In genomic region chr4:100933628-100934027, GRCh38 we compare ENCODE assay signal across 14 cellular contexts.
DNase-seq lines count a peak whose midpoint lies in the region; ATAC-seq and TF ChIP-seq lines count a peak whose summit lies in the region.
"Had no signal": no experiment of that assay in that cellular context is flagged by ENCODE, and none has a peak within 500 bp of the region (broad histone marks: within the 10 kb centered on the region; RNA-seq: fewer than 3 reads in every experiment).

No MANE protein-coding gene starts in this region.

- H2BK120ac ChIP-seq in mesendoderm (ENCODE audit: low read depth, low read length), result no peak overlapping the region

- H3K9me3 ChIP-seq in BLaER1 treated with 17β-estradiol and CSF1 and Interleukin-3, amounts not matched to agents 10 nM and 100 nM (replicated peaks in 1 of 11), result no peaks in the 10 kb centered on the region
- H3K9me3 ChIP-seq in HCT116 (ENCODE audit: control insufficient read depth in 1 of 2, insufficient read depth in 1 of 2, low read depth in 1 of 2, low read length in 2 of 2) (no peaks in the 10 kb centered on the region), right atrium auricular region (no peaks in the 10 kb centered on the region), prostate gland (no peaks in the 10 kb centered on the region)
- H3K9me3 ChIP-seq: adrenal gland had no signal

- H3K18ac ChIP-seq in mesendoderm (ENCODE audit: low read length), result no peak overlapping the region

- no peak for TF ChIP-seq RAD21 in HCT116 (IDR thresholded peaks at IDR 0.05; ENCODE audit: low read depth)

- TF ChIP-seq CTCF in HCT116 (IDR thresholded peaks at IDR 0.05 in 2 of 3, conservative IDR thresholded peaks at IDR 0.05 in 1 of 3; ENCODE audit: borderline replicate concordance in 1 of 3, insufficient read depth in 1 of 3, low read depth in 2 of 3, low read length in 2 of 3) (no peak), right atrium auricular region (IDR thresholded peaks at IDR 0.05) (no peak), prostate gland (IDR thresholded peaks at IDR 0.05) (no peak)

- TF ChIP-seq POLR2A in HCT116 (IDR thresholded peaks at IDR 0.05; ENCODE audit: borderline replicate concordance, extremely low read depth, insufficient read depth, insufficient read length) (no peak), prostate gland (IDR thresholded peaks at IDR 0.05) (no peak)

- POLR2A ChIA-PET in HCT116 (lab: Charles Lee), result no interaction called here

- ATAC-seq in HCT116, result no peak
- no peak for ATAC-seq in activated naive CD4-positive, alpha-beta T cell treated with anti-CD3 and anti-CD28 coated beads, Interleukin-2, amount 50 U/mL, for 72 hours

- no peak overlapping the region for H3K4ac ChIP-seq in mesendoderm (ENCODE audit: low read depth, low read length)

- H3K79me2 ChIP-seq in HCT116 (ENCODE audit: insufficient read depth, low read length), result no peaks in the 10 kb centered on the region
- no peaks in the 10 kb centered on the region for H3K79me2 ChIP-seq in mesendoderm (ENCODE audit: control insufficient read depth, insufficient read depth, low read length)

- H3K9me2 ChIP-seq in HCT116 (ENCODE audit: insufficient read depth), result no peaks in the 10 kb centered on the region

- H3K36me3 ChIP-seq in BLaER1 treated with 17β-estradiol and CSF1 and Interleukin-3, amounts not matched to agents 10 nM and 100 nM, result no peaks in the 10 kb centered on the region
- no peaks in the 10 kb centered on the region for H3K36me3 ChIP-seq in HCT116 (ENCODE audit: control insufficient read depth in 1 of 2, insufficient read depth in 2 of 2, low read length in 2 of 2)
- H3K36me3 ChIP-seq in mesendoderm (ENCODE audit: control insufficient read depth, insufficient read depth, low read length), result no peaks in the 10 kb centered on the region
- no peaks in the 10 kb centered on the region for H3K36me3 ChIP-seq in right atrium auricular region
- H3K36me3 ChIP-seq in prostate gland, result no peaks in the 10 kb centered on the region
- H3K36me3 ChIP-seq: adrenal gland had no signal

- no CpG with 5 or more reads among the region's 4 CpGs for WGBS in mesendoderm (ENCODE audit: extremely low coverage, insufficient coverage, low lambda C conversion rate)
- 85% methylated on average over 4 of the region's 4 CpGs for WGBS in prostate gland

- intact Hi-C loops in HCT116 (cut with micrococcal nuclease) (loop anchor here (10.0 kb wide), 1 partner anchor 221 kb away; no protein-coding TSS in a partner anchor), prostate gland (cut with DNase I) (no loop called here)

- H3K23ac ChIP-seq in mesendoderm (ENCODE audit: low read length), result no peak overlapping the region

- H3K4me3 ChIP-seq in BLaER1 treated with 17β-estradiol and CSF1 and Interleukin-3, amounts not matched to agents 10 nM and 100 nM, result no peak overlapping the region
- H3K4me3 ChIP-seq in HCT116 (replicated peaks in 1 of 2; ENCODE audit: low read depth in 1 of 2, low read length in 2 of 2), result no peak overlapping the region
- no peak overlapping the region for H3K4me3 ChIP-seq in mesendoderm (ENCODE audit: low read length)
- no peak overlapping the region for H3K4me3 ChIP-seq in right atrium auricular region
- H3K4me3 ChIP-seq in prostate gland, result no peak overlapping the region

- H4K8ac ChIP-seq in mesendoderm (ENCODE audit: low read depth, low read length), result no peak overlapping the region

- no peaks in the 10 kb centered on the region for H3K27me3 ChIP-seq in BLaER1 treated with 17β-estradiol and CSF1 and Interleukin-3, amounts not matched to agents 10 nM and 100 nM
- H3K27me3 ChIP-seq in HCT116 (ENCODE audit: insufficient read depth, low read length), result no peaks in the 10 kb centered on the region
- H3K27me3 ChIP-seq in mesendoderm (ENCODE audit: insufficient read depth, low read length, poor library complexity), result no peaks in the 10 kb centered on the region
- no peaks in the 10 kb centered on the region for H3K27me3 ChIP-seq in right atrium auricular region
- H3K27me3 ChIP-seq in prostate gland (replicated peaks; ENCODE audit: insufficient read depth), result no peaks in the 10 kb centered on the region
- H3K27me3 ChIP-seq: adrenal gland had no signal

- peak overlapping the region in 1 of 11 experiments; percentile 9; a peak in 1 of 22 replicates for H3K27ac ChIP-seq in BLaER1 treated with 17β-estradiol and CSF1 and Interleukin-3, amounts not matched to agents 10 nM and 100 nM
- H3K27ac ChIP-seq in HCT116 (ENCODE audit: low read depth, low read length), result no peak overlapping the region
- no peak overlapping the region for H3K27ac ChIP-seq in mesendoderm (ENCODE audit: low read depth, low read length)
- no peak overlapping the region for H3K27ac ChIP-seq in right atrium auricular region
- no peak overlapping the region for H3K27ac ChIP-seq in prostate gland
- H3K27ac ChIP-seq: adrenal gland, VCaP had no signal

- H2BK5ac ChIP-seq in mesendoderm (ENCODE audit: low read length), result no peak overlapping the region

- no TSS peak for BruUV-seq in HCT116 (replicated peaks; lab: Mats Ljungman, UMichigan)

- CTCF ChIA-PET in HCT116 (lab: Charles Lee), result no interaction called here

- H3K79me1 ChIP-seq in mesendoderm (ENCODE audit: low read length), result no peaks in the 10 kb centered on the region

- H3K9ac ChIP-seq in BLaER1 treated with 17β-estradiol and CSF1 and Interleukin-3, amounts not matched to agents 10 nM and 100 nM, result no peak overlapping the region
- H3K9ac ChIP-seq in HCT116 (ENCODE audit: low read length) (no peak overlapping the region), mesendoderm (ENCODE audit: low read length) (no peak overlapping the region)

- no peaks in the 10 kb centered on the region for H3K9me3 Mint-ChIP-seq in activated naive CD4-positive, alpha-beta T cell treated with anti-CD3 and anti-CD28 coated beads, Interleukin-2, amount 50 U/mL, for 72 hours

- H2AFZ ChIP-seq in HCT116 (ENCODE audit: low read depth, low read length, poor library complexity, severe bottlenecking), result peak overlapping the region; percentile 4

- no peak overlapping the region for H3K27ac Mint-ChIP-seq in activated naive CD4-positive, alpha-beta T cell treated with anti-CD3 and anti-CD28 coated beads, Interleukin-2, amount 50 U/mL, for 72 hours

- H2AK5ac ChIP-seq in mesendoderm (ENCODE audit: low read length), result no peak overlapping the region

- peak overlapping the region in 7 of 11 experiments; percentile 0 to 54 (median 28); a peak in 8 of 22 replicates for H3K4me2 ChIP-seq in BLaER1 treated with 17β-estradiol and CSF1 and Interleukin-3, amounts not matched to agents 10 nM and 100 nM
- no peak overlapping the region for H3K4me2 ChIP-seq in HCT116 (ENCODE audit: low read length)
- H3K4me2 ChIP-seq in mesendoderm (ENCODE audit: low read length), result no peak overlapping the region

- H4K5ac ChIP-seq in mesendoderm (ENCODE audit: low read length), result no peak overlapping the region

- H2BK15ac ChIP-seq in mesendoderm (replicated peaks; ENCODE audit: low read depth), result no peak overlapping the region

- DNase-seq in HCT116 (ENCODE audit: low read depth, low spot score) (no peak), brain pericyte (ENCODE audit: low read depth, low spot score) (peak; percentile 8), mesendoderm (peak; percentile 8), DMS153 treated with DMSO at 0.1 percent for 48 hours (lab: John Stamatoyannopoulos, UW; ENCODE audit: unreplicated experiment) (no peak), right atrium auricular region (ENCODE audit: low spot score) (no peak), prostate gland (ENCODE audit: low spot score) (no peak)
- DNase-seq in activated naive CD4-positive, alpha-beta T cell treated with anti-CD3 and anti-CD28 coated beads, Interleukin-2, amount 50 U/mL, for 72 hours (ENCODE audit: low spot score in 2 of 2), result no peak
- DNase-seq: adrenal gland, head of caudate nucleus, kidney glomerular epithelial cell, right cardiac atrium, SHP77 had no signal

- RAD21 ChIA-PET in HCT116 (lab: Charles Lee; ENCODE audit: low non-redundant PET in 1 of 2, low total read pairs in 2 of 2, uncharacterized antibody in 2 of 2, unreplicated experiment in 2 of 2), result no interaction called here

- H3K36me3 Mint-ChIP-seq in activated naive CD4-positive, alpha-beta T cell treated with anti-CD3 and anti-CD28 coated beads, Interleukin-2, amount 50 U/mL, for 72 hours, result no peaks in the 10 kb centered on the region

- no peak overlapping the region for H3K56ac ChIP-seq in mesendoderm (ENCODE audit: low read length)

- H4K20me1 ChIP-seq in BLaER1 treated with 17β-estradiol and CSF1 and Interleukin-3, amounts not matched to agents 10 nM and 100 nM, result no peaks in the 10 kb centered on the region
- H4K20me1 ChIP-seq in HCT116 (ENCODE audit: insufficient read depth), result no peaks in the 10 kb centered on the region

- peaks cover under 1 to 17% (median 10%) of the 10 kb centered on the region in 10 experiments; a peak in 13 of 20 replicates for H3K4me1 ChIP-seq in BLaER1 treated with 17β-estradiol and CSF1 and Interleukin-3, amounts not matched to agents 10 nM and 100 nM
- H3K4me1 ChIP-seq in HCT116 (ENCODE audit: control insufficient read depth in 1 of 2, insufficient read depth in 2 of 2, low read length in 2 of 2), result peaks cover 2 to 18% of the 10 kb centered on the region in 2 experiments; a peak in 3 of 4 replicates
- no peaks in the 10 kb centered on the region for H3K4me1 ChIP-seq in mesendoderm (ENCODE audit: control insufficient read depth, low read depth, low read length)
- no peaks in the 10 kb centered on the region for H3K4me1 ChIP-seq in right atrium auricular region
- H3K4me1 ChIP-seq in prostate gland (replicated peaks), result no peaks in the 10 kb centered on the region
- H3K4me1 ChIP-seq: adrenal gland had no signal

TF ChIP-seq in HCT116, 20 proteins besides CTCF, POLR2A, EP300 and RAD21:
- TF ChIP-seq EGR1 (IDR thresholded peaks at IDR 0.05; ENCODE audit: low read depth) (no peak), JUND (IDR thresholded peaks at IDR 0.05) (no peak), TCF7L2 (IDR thresholded peaks at IDR 0.05; ENCODE audit: borderline replicate concordance, extremely low read depth, insufficient read depth, insufficient read length) (no peak), ZNF274 (IDR thresholded peaks at IDR 0.05; ENCODE audit: low read depth, low read length) (no peak), YY1 (IDR thresholded peaks at IDR 0.05; ENCODE audit: extremely low read depth, insufficient replicate concordance, low read depth, low read length) (no peak), ZFX (IDR thresholded peaks at IDR 0.05) (no peak), EZH2 (IDR thresholded peaks at IDR 0.05) (no peak), EZH2phosphoT487 (IDR thresholded peaks at IDR 0.05; ENCODE audit: borderline replicate concordance) (no peak), CBX3 (IDR thresholded peaks at IDR 0.05; ENCODE audit: low read depth) (no peak), SRF (IDR thresholded peaks at IDR 0.05; ENCODE audit: low read depth) (no peak), SIN3A (IDR thresholded peaks at IDR 0.05; ENCODE audit: low read depth) (no peak), ELF1 (IDR thresholded peaks at IDR 0.05; ENCODE audit: borderline replicate concordance, low read depth) (no peak)
- TF ChIP-seq, protein P1, sequence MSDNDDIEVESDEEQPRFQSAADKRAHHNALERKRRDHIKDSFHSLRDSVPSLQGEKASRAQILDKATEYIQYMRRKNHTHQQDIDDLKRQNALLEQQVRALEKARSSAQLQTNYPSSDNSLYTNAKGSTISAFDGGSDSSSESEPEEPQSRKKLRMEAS (IDR thresholded peaks at IDR 0.05), result no peak

Comparison
In these comparisons a context has a peak if more than half of its experiments do, and no peak if none do; other contexts are left out.
1. H3K4me2 ChIP-seq: peak in BLaER1 treated with 17β-estradiol and CSF1 and Interleukin-3, amounts not matched to agents 10 nM and 100 nM (7 of 11); none in HCT116 (single experiment) and mesendoderm (single experiment).
2. DNase-seq: peak in brain pericyte (single experiment) and mesendoderm (single experiment); none in HCT116 (single experiment), activated naive CD4-positive, alpha-beta T cell treated with anti-CD3 and anti-CD28 coated beads, Interleukin-2, amount 50 U/mL, for 72 hours (0 of 2), DMS153 treated with DMSO at 0.1 percent for 48 hours (single experiment), right atrium auricular region (single experiment) and prostate gland (single experiment).